8 cellular contexts compared by ENCODE assay signal in the genomic region with DNA sequence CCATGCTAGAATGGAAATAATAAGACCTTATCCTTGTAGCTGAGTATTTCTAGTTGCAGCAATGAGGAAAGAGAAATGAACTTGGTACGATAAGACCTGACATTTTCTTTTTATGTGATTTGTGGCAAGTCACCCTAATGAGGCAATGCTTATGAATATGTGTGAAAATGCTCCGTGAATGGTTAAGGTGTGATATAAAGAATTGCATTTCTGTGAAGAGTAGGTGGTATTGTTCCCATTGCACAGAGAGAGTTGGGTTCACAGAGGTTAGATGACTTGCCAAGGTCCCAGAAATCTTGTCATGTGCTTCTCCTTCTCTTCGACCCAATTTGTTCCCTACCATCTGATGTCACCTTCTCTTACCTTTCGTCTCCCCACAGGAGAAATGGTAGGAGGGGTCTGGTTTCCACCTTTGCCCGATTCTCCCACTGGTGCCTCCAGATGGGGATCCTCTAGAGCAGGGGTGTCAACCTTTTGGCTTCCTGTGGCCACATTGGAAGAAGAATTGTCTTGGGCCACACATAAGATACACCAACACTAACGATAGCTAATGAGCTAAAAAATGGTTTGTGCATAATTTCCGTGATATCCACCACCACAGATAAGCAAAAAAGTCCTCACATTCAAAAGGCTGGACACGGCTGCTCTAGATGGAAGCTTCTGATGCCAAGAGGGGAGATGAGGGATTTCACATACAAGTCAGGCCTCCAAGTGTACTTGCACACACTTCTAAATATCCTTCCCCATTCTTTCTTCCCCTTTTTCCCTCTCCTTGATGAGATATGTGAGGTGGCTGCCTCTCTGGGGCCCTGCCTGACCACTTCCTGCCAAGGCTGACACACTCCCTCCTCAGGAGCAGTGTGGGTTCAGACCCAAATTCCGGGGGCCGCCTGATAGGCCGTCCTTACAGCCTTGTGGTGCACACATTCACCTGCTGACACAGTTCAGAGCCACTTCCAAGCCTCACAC.
A peak's percentile ranks its signal among the peaks of the same experiment; 100 is the strongest.
DNase-seq lines count a peak whose midpoint lies in the region; ATAC-seq and TF ChIP-seq lines count a peak whose summit lies in the region.

No MANE protein-coding gene starts in this region.

- H3K4me3 Mint-ChIP-seq in CD8-positive, alpha-beta memory T cell = peak overlapping the region; percentile 3 to 74 (median 59)
- H3K4me3 Mint-ChIP-seq in activated naive CD4-positive, alpha-beta T cell treated with anti-CD3 and anti-CD28 coated beads, Interleukin-2, amount 10 ng/mL, durations not matched to agents 7 days and 5 days = no peak overlapping the region

- peaks cover 17 to 43% (median 32%) of the 10 kb centered on the region in 3 donors for H3K36me3 Mint-ChIP-seq in CD8-positive, alpha-beta memory T cell
- peaks cover 82% of the 10 kb centered on the region for H3K36me3 Mint-ChIP-seq in activated naive CD4-positive, alpha-beta T cell treated with anti-CD3 and anti-CD28 coated beads, Interleukin-2, amount 10 ng/mL, durations not matched to agents 7 days and 5 days

- peak overlapping the region; percentile 3 for H3K27ac ChIP-seq in CD8-positive, alpha-beta memory T cell (ENCODE audit: low read depth, low read length)
- H3K27ac ChIP-seq in SJCRH30 = no peak overlapping the region
- no peak overlapping the region for H3K27ac ChIP-seq in testis

- DNase-seq in CD8-positive, alpha-beta memory T cell = peak in 4 of 5 donors; percentile 28 to 64 (median 44)
- DNase-seq in NAMALWA (ENCODE audit: low spot score) (peak; percentile 26), SJCRH30 (no peak), testis (no peak), GM03348 (ENCODE audit: low spot score) (no peak)
- peak; percentile 59 for DNase-seq in activated naive CD4-positive, alpha-beta T cell treated with anti-CD3 and anti-CD28 coated beads, Interleukin-2, amount 10 ng/mL, durations not matched to agents 7 days and 5 days
- peak; percentile 15 to 53 for DNase-seq in stimulated activated CD8-positive, alpha-beta memory T cell treated with anti-CD3 and anti-CD28 coated beads, Interleukin-7, amount 100 ng/mL, for 4 hours (ENCODE audit: low read depth in 2 of 2)

- WGBS in testis, 2 donors = 86 to 89% methylated on average over 11 of the region's 11 CpGs

- no peaks in the 10 kb centered on the region for H3K9me3 Mint-ChIP-seq in CD8-positive, alpha-beta memory T cell
- H3K9me3 Mint-ChIP-seq in activated naive CD4-positive, alpha-beta T cell treated with anti-CD3 and anti-CD28 coated beads, Interleukin-2, amount 10 ng/mL, durations not matched to agents 7 days and 5 days = no peaks in the 10 kb centered on the region

- no peaks in the 10 kb centered on the region for H3K9me3 ChIP-seq in CD8-positive, alpha-beta memory T cell (ENCODE audit: low read length)
- no peaks in the 10 kb centered on the region for H3K9me3 ChIP-seq in SJCRH30 (replicated peaks)
- H3K9me3 ChIP-seq in testis = no peaks in the 10 kb centered on the region

- peak; percentile 62 for ATAC-seq in GM21515 (IDR thresholded peaks at IDR 0.05; ENCODE audit: unreplicated experiment)

- intact Hi-C loops in testis (cut with DNase I; ENCODE audit: low total_unique reads) = no loop called here

- POLR2A ChIA-PET in CD8-positive, alpha-beta memory T cell (lab: Charles Lee) = no interaction called here

- H3K4me1 ChIP-seq in CD8-positive, alpha-beta memory T cell (ENCODE audit: insufficient read depth, low read length) = peaks cover 17% of the 10 kb centered on the region
- no peaks in the 10 kb centered on the region for H3K4me1 ChIP-seq in SJCRH30
- H3K4me1 ChIP-seq in testis = no peaks in the 10 kb centered on the region

- no peak overlapping the region for H3K4me3 ChIP-seq in CD8-positive, alpha-beta memory T cell (ENCODE audit: low read length)
- no peak overlapping the region for H3K4me3 ChIP-seq in SJCRH30
- no peak overlapping the region for H3K4me3 ChIP-seq in testis

- peaks cover 32 to 40% (median 40%) of the 10 kb centered on the region in 3 donors for H3K4me1 Mint-ChIP-seq in CD8-positive, alpha-beta memory T cell
- H3K4me1 Mint-ChIP-seq in activated naive CD4-positive, alpha-beta T cell treated with anti-CD3 and anti-CD28 coated beads, Interleukin-2, amount 10 ng/mL, durations not matched to agents 7 days and 5 days = peaks cover 33% of the 10 kb centered on the region

- no peak for TF ChIP-seq POLR2A in testis (IDR thresholded peaks at IDR 0.05)

- H3K27ac Mint-ChIP-seq in CD8-positive, alpha-beta memory T cell = peak overlapping the region; percentile 83 to 97 (median 92)
- peak overlapping the region; percentile 72 for H3K27ac Mint-ChIP-seq in activated naive CD4-positive, alpha-beta T cell treated with anti-CD3 and anti-CD28 coated beads, Interleukin-2, amount 10 ng/mL, durations not matched to agents 7 days and 5 days

- CTCF ChIA-PET in CD8-positive, alpha-beta memory T cell (lab: Charles Lee) = interaction anchor here (1.2 kb wide), 1 partner anchor 10 kb away, joined by 5 read pairs; no protein-coding TSS in a partner anchor
- CTCF ChIA-PET in activated naive CD4-positive, alpha-beta T cell treated with anti-CD3 and anti-CD28 coated beads, Interleukin-2, amount 10 ng/mL, durations not matched to agents 7 days and 5 days (lab: Charles Lee) = no interaction called here

- peaks cover 1% of the 10 kb centered on the region for H3K36me3 ChIP-seq in CD8-positive, alpha-beta memory T cell (ENCODE audit: insufficient read depth, low read length)
- H3K36me3 ChIP-seq in SJCRH30 (no peaks in the 10 kb centered on the region), testis (ENCODE audit: low read depth, missing control alignments) (no peaks in the 10 kb centered on the region)

- TF ChIP-seq CTCF in testis (IDR thresholded peaks at IDR 0.05) = no peak

- peaks cover 0 to 3% of the 10 kb centered on the region in 2 donors for H3K27me3 Mint-ChIP-seq in CD8-positive, alpha-beta memory T cell
- H3K27me3 Mint-ChIP-seq in activated naive CD4-positive, alpha-beta T cell treated with anti-CD3 and anti-CD28 coated beads, Interleukin-2, amount 10 ng/mL, durations not matched to agents 7 days and 5 days = no peaks in the 10 kb centered on the region

- H3K27me3 ChIP-seq in CD8-positive, alpha-beta memory T cell (ENCODE audit: insufficient read depth, low read length, poor library complexity, severe bottlenecking) = no peaks in the 10 kb centered on the region
- H3K27me3 ChIP-seq in SJCRH30 = no peaks in the 10 kb centered on the region
- H3K27me3 ChIP-seq in testis = no peaks in the 10 kb centered on the region

Comparison
In these comparisons a context has a peak if more than half of its experiments do, and no peak if none do; other contexts are left out.
1. DNase-seq: peak in CD8-positive, alpha-beta memory T cell (4 of 5), NAMALWA (single experiment), activated naive CD4-positive, alpha-beta T cell treated with anti-CD3 and anti-CD28 coated beads, Interleukin-2, amount 10 ng/mL, durations not matched to agents 7 days and 5 days (single experiment) and stimulated activated CD8-positive, alpha-beta memory T cell treated with anti-CD3 and anti-CD28 coated beads, Interleukin-7, amount 100 ng/mL, for 4 hours (2 of 2); none in SJCRH30 (0 of 2), testis (single experiment) and GM03348 (single experiment).